ENCODE assay signal across 14 cellular contexts in the genomic region with DNA sequence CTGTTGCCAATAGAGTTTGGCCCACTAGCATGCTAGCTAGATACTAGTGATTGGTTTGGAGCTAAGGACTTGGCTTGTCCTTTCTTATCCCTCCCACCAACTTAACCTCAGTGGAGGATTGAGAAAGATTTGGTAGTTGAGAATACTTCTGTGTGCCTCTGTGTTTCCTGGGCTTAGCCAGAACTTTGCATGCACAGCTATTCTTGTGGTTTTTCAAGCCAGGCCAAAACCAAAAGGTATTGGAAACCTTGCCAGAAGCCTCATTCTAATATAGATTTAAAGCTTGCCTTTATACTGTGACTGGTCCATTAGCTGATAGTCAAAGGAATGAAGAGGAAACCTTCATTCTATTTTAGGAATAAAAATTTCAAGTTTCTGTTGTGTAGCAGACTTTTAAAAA.
DNase-seq lines count a peak whose midpoint lies in the region; ATAC-seq and TF ChIP-seq lines count a peak whose summit lies in the region.
"Had no signal": no experiment of that assay in that cellular context is flagged by ENCODE, and none has a peak within 500 bp of the region (broad histone marks: within the 10 kb centered on the region; RNA-seq: fewer than 3 reads in every experiment).

No MANE protein-coding gene starts in this region.

- ATAC-seq in HG03354 (IDR thresholded peaks at IDR 0.05; ENCODE audit: poor library complexity, severe bottlenecking, unreplicated experiment), result no peak
- no peak for ATAC-seq in activated naive CD4-positive, alpha-beta T cell treated with anti-CD3 and anti-CD28 coated beads, Interleukin-2, amount 50 U/mL, for 72 hours
- no peak for ATAC-seq in GM18498 (IDR thresholded peaks at IDR 0.05; ENCODE audit: unreplicated experiment)
- ATAC-seq: stimulated activated naive CD8-positive, alpha-beta T cell treated with anti-CD3 and anti-CD28 coated beads, Interleukin-15, amount 100 ng/mL, for 72 hours had no signal

- H2AFZ ChIP-seq in KMS-11 (ENCODE audit: low read depth), result no peak overlapping the region

- no peak overlapping the region for H3K9ac ChIP-seq in KMS-11
- H3K9ac ChIP-seq: BLaER1 had no signal

- no peaks in the 10 kb centered on the region for H3K27me3 ChIP-seq in KMS-11 (ENCODE audit: insufficient read depth, low read depth)
- H3K27me3 ChIP-seq: BLaER1, cardiac muscle cell had no signal

- H3K36me3 Mint-ChIP-seq in activated naive CD4-positive, alpha-beta T cell treated with anti-CD3 and anti-CD28 coated beads, Interleukin-2, amount 50 U/mL, for 72 hours, result peaks cover 13 to 22% of the 10 kb centered on the region in 2 donors

- H3K9me3 Mint-ChIP-seq in activated naive CD4-positive, alpha-beta T cell treated with anti-CD3 and anti-CD28 coated beads, Interleukin-2, amount 50 U/mL, for 72 hours, result no peaks in the 10 kb centered on the region

- H3K4me3 ChIP-seq in KMS-11 (IDR thresholded peaks at IDR 0.05; ENCODE audit: insufficient read depth, low read depth, low read length) (no peak overlapping the region), astrocyte of the cerebellum (ENCODE audit: low read depth, low read length) (no peak overlapping the region)
- H3K4me3 ChIP-seq: BLaER1, cardiac muscle cell had no signal

- DNase-seq in Daoy (ENCODE audit: low read depth) (peak; percentile 4), astrocyte of the cerebellum (ENCODE audit: low read depth) (peak; percentile 97), iris pigment epithelial cell (ENCODE audit: low read depth) (peak; percentile 82)
- DNase-seq in stimulated activated CD4-positive, alpha-beta T cell treated with anti-CD3 and anti-CD28 coated beads, Interleukin-2, amount 100 ng/mL, for 24 hours, result no peak
- no peak for DNase-seq in activated naive CD4-positive, alpha-beta T cell treated with anti-CD3 and anti-CD28 coated beads, Interleukin-2, amount 50 U/mL, for 72 hours (ENCODE audit: low spot score in 2 of 2)
- DNase-seq: endodermal cell; kidney glomerular epithelial cell; NCI-H1092 treated with DMSO at 0.1 percent for 48 hours; stimulated activated naive CD8-positive, alpha-beta T cell treated with anti-CD3 and anti-CD28 coated beads, Interleukin-15, amount 100 ng/mL, for 72 hours had no signal

- no peaks in the 10 kb centered on the region for H3K36me3 ChIP-seq in KMS-11 (ENCODE audit: insufficient read depth)
- H3K36me3 ChIP-seq: BLaER1, cardiac muscle cell had no signal

- peak overlapping the region; percentile 2; the same call in 1 of the 2 replicates for H3K27ac ChIP-seq in KMS-11
- H3K27ac ChIP-seq: BLaER1, cardiac muscle cell had no signal

- no peaks in the 10 kb centered on the region for H3K79me2 ChIP-seq in KMS-11 (ENCODE audit: insufficient read depth, low read depth)

- in situ Hi-C loops in astrocyte of the cerebellum (cut with HindIII; ENCODE audit: low sequenced_read_pairs), result no loop called here

- peak overlapping the region; percentile 75 for H3K4me2 ChIP-seq in KMS-11
- H3K4me2 ChIP-seq: BLaER1 had no signal

- H4K20me1 ChIP-seq in KMS-11 (ENCODE audit: insufficient read depth), result no peaks in the 10 kb centered on the region
- H4K20me1 ChIP-seq: BLaER1 had no signal

- TF ChIP-seq CTCF in KMS-11 (conservative IDR thresholded peaks at IDR 0.05; ENCODE audit: low read depth, low read length) (no peak), astrocyte of the cerebellum (IDR thresholded peaks at IDR 0.05; ENCODE audit: low read depth, low read length, missing control alignments) (no peak)

- H3K4me1 ChIP-seq in KMS-11 (ENCODE audit: low read depth, poor library complexity, severe bottlenecking), result peaks cover 33% of the 10 kb centered on the region

- no peak overlapping the region for H3K27ac Mint-ChIP-seq in activated naive CD4-positive, alpha-beta T cell treated with anti-CD3 and anti-CD28 coated beads, Interleukin-2, amount 50 U/mL, for 72 hours
- H3K27ac Mint-ChIP-seq: endodermal cell; stimulated activated naive CD8-positive, alpha-beta T cell treated with anti-CD3 and anti-CD28 coated beads, Interleukin-15, amount 100 ng/mL, for 72 hours had no signal

Comparison
In these comparisons a context has a peak if more than half of its experiments do, and no peak if none do; other contexts are left out.
1. DNase-seq: peak in Daoy (single experiment), astrocyte of the cerebellum (single experiment) and iris pigment epithelial cell (single experiment); none in stimulated activated CD4-positive, alpha-beta T cell treated with anti-CD3 and anti-CD28 coated beads, Interleukin-2, amount 100 ng/mL, for 24 hours (0 of 2) and activated naive CD4-positive, alpha-beta T cell treated with anti-CD3 and anti-CD28 coated beads, Interleukin-2, amount 50 U/mL, for 72 hours (0 of 2).